Comparison of ENCODE assay signal across 12 cellular contexts in the genomic region with DNA sequence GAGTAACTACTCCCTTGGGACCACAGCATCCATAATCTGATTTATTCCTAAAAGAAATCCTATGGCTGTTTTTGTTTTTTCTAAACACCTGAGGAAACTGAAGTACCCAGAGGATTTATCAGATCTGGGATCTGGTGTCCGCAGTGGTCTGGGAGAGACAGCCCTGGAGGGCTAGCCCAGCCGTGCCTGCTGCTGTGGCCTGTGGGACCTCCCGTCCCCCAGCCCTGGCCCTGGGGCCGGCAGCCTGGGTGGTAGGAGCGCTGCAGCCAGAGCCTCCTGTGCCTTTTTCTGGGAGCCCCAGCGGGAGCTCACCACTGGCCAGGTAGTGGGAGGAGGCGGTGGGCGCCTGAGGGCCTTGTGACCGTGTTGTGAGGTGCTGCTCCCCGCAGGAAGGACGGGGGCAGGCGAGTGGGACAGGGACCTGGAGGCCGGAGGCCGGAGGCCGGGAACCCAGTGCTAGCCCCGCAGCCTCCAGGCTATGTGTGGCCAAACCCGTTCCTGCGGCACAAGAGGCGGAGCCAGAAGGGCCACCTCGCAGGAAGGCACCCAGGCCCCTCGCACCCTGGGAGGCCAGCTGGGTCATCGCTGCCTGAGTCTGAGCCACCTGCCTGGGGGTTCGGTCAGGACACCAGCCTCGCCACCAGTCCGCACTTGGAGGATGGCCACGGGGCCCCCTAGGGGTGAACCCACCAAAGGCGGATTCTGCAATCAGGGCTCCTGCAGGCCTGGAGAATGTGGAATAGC. TPM values are rescaled to one million over a fixed set of nuclear protein-coding genes. Genes with fewer than 3 reads are reported as not detected.
DNase-seq lines count a peak whose midpoint lies in the region; ATAC-seq and TF ChIP-seq lines count a peak whose summit lies in the region.
"Had no signal": no experiment of that assay in that cellular context is flagged by ENCODE, and none has a peak within 500 bp of the region (broad histone marks: within the 10 kb centered on the region; RNA-seq: fewer than 3 reads in every experiment).

No MANE protein-coding gene starts in this region.

- no peak for TF ChIP-seq POLR2A in breast epithelium (IDR thresholded peaks at IDR 0.05)
- no peak for TF ChIP-seq POLR2A in stomach (IDR thresholded peaks at IDR 0.05)

- peaks cover 0 to 4% (median 2%) of the 10 kb centered on the region in 3 experiments; a peak in 5 of 7 replicates for H3K36me3 Mint-ChIP-seq in H9 (ENCODE audit: insufficient read depth in 1 of 3, low read depth in 3 of 3)

- H3K36me3 ChIP-seq in breast epithelium (no peaks in the 10 kb centered on the region), left lung (peaks cover 0 to 28% of the 10 kb centered on the region in 2 donors), stomach (peaks cover 2 to 36% (median 18%) of the 10 kb centered on the region in 4 donors)

- DNase-seq in H9 (peak; percentile 71), breast epithelium (ENCODE audit: low spot score in 2 of 2) (no peak), left lung (peak in 1 of 2 donors; percentile 77), stomach (no peak), globus pallidus (ENCODE audit: low spot score) (no peak)
- DNase-seq in activated T-cell treated with anti-CD3 and anti-CD28 coated beads, Interleukin-2, amount 50 U/mL, for 1 hour, result no peak
- no peak for DNase-seq in stimulated activated CD8-positive, alpha-beta memory T cell treated with anti-CD3 and anti-CD28 coated beads, Interleukin-4, amount 100 ng/mL, for 48 hours
- DNase-seq: NCI-H345 had no signal

- peaks cover 2% of the 10 kb centered on the region for H4K20me1 ChIP-seq in H9 (ENCODE audit: control insufficient read depth, insufficient read depth, insufficient read length)

- no peak overlapping the region for H2BK20ac ChIP-seq in H9 (ENCODE audit: low read depth, low read length, poor library complexity, severe bottlenecking)

- ATAC-seq in left lung (no peak), HG02610 (IDR thresholded peaks at IDR 0.05; ENCODE audit: unreplicated experiment) (no peak)
- ATAC-seq: CD8-positive, alpha-beta T cell; natural killer cell treated with Interleukin-12 subunit alpha and Interleukin-12 subunit beta and Interleukin-15 and Interleukin-18, amount 100 ng/mL, for 72 hours had no signal

- no peaks in the 10 kb centered on the region for H3K9me3 Mint-ChIP-seq in H9
- H3K9me3 Mint-ChIP-seq: CD8-positive, alpha-beta T cell; IgD-negative memory B cell; natural killer cell treated with Interleukin-12 subunit alpha and Interleukin-12 subunit beta and Interleukin-15 and Interleukin-18, amount 100 ng/mL, for 72 hours had no signal

- H3K27ac Mint-ChIP-seq in H9, result peak overlapping the region in 1 of 3 experiments; percentile 60; a peak in 1 of 7 replicates
- H3K27ac Mint-ChIP-seq: CD8-positive, alpha-beta T cell; IgD-negative memory B cell had no signal

- H2BK12ac ChIP-seq in H9 (ENCODE audit: insufficient read length, low read depth, low read length), result no peak overlapping the region

- TF ChIP-seq CTCF in H9 (conservative IDR thresholded peaks at IDR 0.05) (peak; percentile 57), breast epithelium (IDR thresholded peaks at IDR 0.05) (no peak), left lung (IDR thresholded peaks at IDR 0.05) (no peak), stomach (IDR thresholded peaks at IDR 0.05) (no peak)

- H3K23me2 ChIP-seq in H9 (ENCODE audit: insufficient read length, low read depth, low read length, poor library complexity, severe bottlenecking), result no peaks in the 10 kb centered on the region

- H3K14ac ChIP-seq in H9 (ENCODE audit: insufficient read depth, low read length), result no peak overlapping the region

- no peak overlapping the region for H4K8ac ChIP-seq in H9 (replicated peaks; ENCODE audit: insufficient read length, low read depth, low read length)

- intact Hi-C loops in breast epithelium (cut with DNase I; ENCODE audit: low total_unique reads) (no loop called here), left lung (cut with DNase I) (no loop called here), stomach (cut with DNase I; ENCODE audit: low total_unique reads) (no loop called here)

- H3K56ac ChIP-seq in H9 (ENCODE audit: insufficient read length, low read depth, low read length), result no peak overlapping the region

- no peak overlapping the region for H2BK120ac ChIP-seq in H9 (ENCODE audit: low read depth, low read length, poor library complexity, severe bottlenecking)

- H3K79me2 ChIP-seq in H9 (ENCODE audit: insufficient read depth, low read length), result no peaks in the 10 kb centered on the region

- no peak overlapping the region for H3T11ph ChIP-seq in H9 (ENCODE audit: low read length)

- no peak overlapping the region for H3K4ac ChIP-seq in H9 (ENCODE audit: low read depth, low read length)

- H3K23ac ChIP-seq in H9 (ENCODE audit: insufficient read length, low read depth, low read length), result no peak overlapping the region

- no peaks in the 10 kb centered on the region for H3K79me1 ChIP-seq in H9 (ENCODE audit: insufficient read depth, low read depth, low read length, poor library complexity, severe bottlenecking)

- H4K91ac ChIP-seq in H9 (ENCODE audit: insufficient read length, low read depth, low read length), result no peak overlapping the region

- H3K4me3 ChIP-seq in breast epithelium (no peak overlapping the region), left lung (no peak overlapping the region), stomach (no peak overlapping the region)

- no peak for TF ChIP-seq EP300 in stomach (IDR thresholded peaks at IDR 0.05)

- H3K9ac ChIP-seq in H9 (ENCODE audit: extremely low read depth, insufficient read length, low read length), result no peak overlapping the region

- no peak overlapping the region for H3K27ac ChIP-seq in H9 (ENCODE audit: insufficient read length, low read depth, low read length)
- peak overlapping the region; percentile 54 to 85 for H3K27ac ChIP-seq in breast epithelium
- H3K27ac ChIP-seq in left lung, result peak overlapping the region; percentile 15 to 78
- peak overlapping the region; percentile 62 to 94 (median 88) for H3K27ac ChIP-seq in stomach

- no peak overlapping the region for H3K4me2 ChIP-seq in H9 (ENCODE audit: insufficient read depth, insufficient read length, low read length)

- no peaks in the 10 kb centered on the region for H3K27me3 ChIP-seq in H9 (ENCODE audit: insufficient read depth, low read length)
- H3K27me3 ChIP-seq in breast epithelium, result no peaks in the 10 kb centered on the region
- H3K27me3 ChIP-seq in left lung, result no peaks in the 10 kb centered on the region
- H3K27me3 ChIP-seq in stomach, result no peaks in the 10 kb centered on the region

- no peak overlapping the region for H2AFZ ChIP-seq in H9 (ENCODE audit: low read length)

- no peak overlapping the region for H2BK5ac ChIP-seq in H9 (ENCODE audit: insufficient read length, low read length)

- H3K9me3 ChIP-seq in H9 (ENCODE audit: control insufficient read depth, low read depth, low read length) (no peaks in the 10 kb centered on the region), breast epithelium (no peaks in the 10 kb centered on the region), left lung (no peaks in the 10 kb centered on the region), stomach (no peaks in the 10 kb centered on the region)

- no CpG with 5 or more reads among the region's 27 CpGs for WGBS in H9 (ENCODE audit: extremely low coverage, insufficient read length, low lambda C conversion rate)
- 59 to 94% (median 84%) methylated on average over 5 to 27 of the region's 27 CpGs for WGBS in stomach, 5 donors

- H3K4me3 Mint-ChIP-seq in H9, result no peak overlapping the region
- H3K4me3 Mint-ChIP-seq: CD8-positive, alpha-beta T cell; IgD-negative memory B cell; natural killer cell treated with Interleukin-12 subunit alpha and Interleukin-12 subunit beta and Interleukin-15 and Interleukin-18, amount 100 ng/mL, for 72 hours had no signal

- H3K18ac ChIP-seq in H9 (ENCODE audit: insufficient read length, low read depth, low read length), result no peak overlapping the region

- no peak overlapping the region for H2AK5ac ChIP-seq in H9 (ENCODE audit: insufficient read length, low read length)

- H3K4me1 ChIP-seq in H9 (ENCODE audit: insufficient read depth, low read length) (peaks cover 8% of the 10 kb centered on the region; the same call in 1 of the 2 replicates), breast epithelium (no peaks in the 10 kb centered on the region), left lung (peaks cover 20 to 34% of the 10 kb centered on the region in 2 donors), stomach (peaks cover 41 to 88% (median 63%) of the 10 kb centered on the region in 4 donors)

- H4K5ac ChIP-seq in H9 (ENCODE audit: insufficient read length, low read depth, low read length), result no peak overlapping the region

- peaks cover 40 to 68% of the 10 kb centered on the region in 2 experiments for H3K4me1 Mint-ChIP-seq in H9
- H3K4me1 Mint-ChIP-seq: IgD-negative memory B cell had no signal

- no peak overlapping the region for H2BK15ac ChIP-seq in H9 (ENCODE audit: low read depth, low read length)

- H3K27me3 Mint-ChIP-seq in H9 (ENCODE audit: low read depth), result no peaks in the 10 kb centered on the region
- H3K27me3 Mint-ChIP-seq: IgD-negative memory B cell; natural killer cell treated with Interleukin-12 subunit alpha and Interleukin-12 subunit beta and Interleukin-15 and Interleukin-18, amount 100 ng/mL, for 72 hours had no signal

RNA-seq across cellular contexts. Expression of a gene that starts 18.2 kb away (rescaled TPM):
- 1.3 and 1.4 TPM in 2 replicates for total RNA-seq in H9 (2021)
- 10 to 100 TPM; 41.1 to 97.3 (median 46.8) TPM for total RNA-seq in breast epithelium
- 10 to 100 TPM; 71.0 to 74.2 TPM for total RNA-seq in left lung
- total RNA-seq in stomach, result 100 to 1,000 TPM in 1 of 5 donors, 10 to 100 TPM in 4; 32.1 to 273 (median 55.4) TPM
- 100 to 1,000 TPM in 2 of 3 donors, 10 to 100 TPM in 1; 77.2 to 140 (median 131) TPM for polyA plus RNA-seq in stomach
- polyA plus RNA-seq: IgD-negative memory B cell had no signal

RNA-seq across cellular contexts. Expression of a gene that starts 43.7 kb away (rescaled TPM):
- 18.8 and 22.2 TPM in 2 replicates for total RNA-seq in H9 (2021)
- 10 to 100 TPM; 29.0 to 40.7 (median 33.1) TPM for total RNA-seq in breast epithelium
- 10 to 100 TPM; 28.8 to 36.6 TPM for total RNA-seq in left lung
- 100 to 1,000 TPM in 1 of 5 donors, 10 to 100 TPM in 4; 25.7 to 113 (median 37.4) TPM for total RNA-seq in stomach
- polyA plus RNA-seq in stomach, result 10 to 100 TPM; 30.8 to 49.0 (median 31.4) TPM

Comparison
In these comparisons a context has a peak if more than half of its experiments do, and no peak if none do; other contexts are left out.
1. RNA of a gene that starts 18.2 kb away (total RNA-seq): 71.0 to 74.2 TPM in left lung, 32.1 to 273 TPM in stomach and 41.1 to 97.3 TPM in breast epithelium; 1.3 to 1.4 TPM in H9; every median in the first group is over 10 times any median in the second.